Comparison of ENCODE assay signal across 1 cellular context in the genomic region with DNA sequence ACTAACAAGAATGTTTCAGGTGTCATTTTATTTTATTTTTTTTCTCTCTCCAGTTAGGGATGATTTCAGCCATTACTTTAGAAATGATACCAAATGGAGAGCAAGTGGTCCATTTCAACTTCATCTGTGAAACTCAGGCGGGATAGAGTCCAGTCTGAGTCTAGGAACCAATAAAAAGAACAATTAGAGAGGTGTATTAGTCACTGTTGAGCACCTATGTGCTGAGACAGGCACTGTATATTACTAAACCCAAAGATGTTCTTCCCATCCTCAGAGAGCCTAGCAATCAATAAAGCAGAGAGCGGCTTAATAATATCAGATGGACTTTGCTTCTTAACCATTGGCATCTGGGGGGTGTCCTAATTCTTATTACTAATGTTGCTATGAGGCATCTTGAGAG.
TF ChIP-seq lines count a peak whose summit lies in the region.

No MANE protein-coding gene starts in this region.

TF ChIP-seq in HepG2, 621 proteins besides CTCF, POLR2A, EP300 and RAD21 (continued from another document):
- TF ChIP-seq SOX13 (IDR thresholded peaks at IDR 0.05), result no peak
- no peak for TF ChIP-seq SOX13 (CRISPR knock-in tag; conservative IDR thresholded peaks at IDR 0.05 in 1 of 2, IDR thresholded peaks at IDR 0.05 in 1 of 2)
- TF ChIP-seq GATAD2A (CRISPR knock-in tag; IDR thresholded peaks at IDR 0.05), result no peak
- no peak for TF ChIP-seq POLR2AphosphoS2 (IDR thresholded peaks at IDR 0.05; ENCODE audit: low read depth, low read length)
- TF ChIP-seq TBL1XR1 (IDR thresholded peaks at IDR 0.05; ENCODE audit: borderline replicate concordance, low read length, partially characterized antibody), result no peak
- TF ChIP-seq ZSCAN21 (CRISPR knock-in tag; IDR thresholded peaks at IDR 0.05; ENCODE audit: borderline replicate concordance), result no peak
- TF ChIP-seq, protein P1, sequence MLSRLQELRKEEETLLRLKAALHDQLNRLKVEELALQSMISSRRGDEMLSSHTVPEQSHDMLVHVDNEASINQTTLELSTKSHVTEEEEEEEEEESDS (CRISPR knock-in tag; IDR thresholded peaks at IDR 0.05; ENCODE audit: borderline replicate concordance), result no peak
- TF ChIP-seq, protein P2, sequence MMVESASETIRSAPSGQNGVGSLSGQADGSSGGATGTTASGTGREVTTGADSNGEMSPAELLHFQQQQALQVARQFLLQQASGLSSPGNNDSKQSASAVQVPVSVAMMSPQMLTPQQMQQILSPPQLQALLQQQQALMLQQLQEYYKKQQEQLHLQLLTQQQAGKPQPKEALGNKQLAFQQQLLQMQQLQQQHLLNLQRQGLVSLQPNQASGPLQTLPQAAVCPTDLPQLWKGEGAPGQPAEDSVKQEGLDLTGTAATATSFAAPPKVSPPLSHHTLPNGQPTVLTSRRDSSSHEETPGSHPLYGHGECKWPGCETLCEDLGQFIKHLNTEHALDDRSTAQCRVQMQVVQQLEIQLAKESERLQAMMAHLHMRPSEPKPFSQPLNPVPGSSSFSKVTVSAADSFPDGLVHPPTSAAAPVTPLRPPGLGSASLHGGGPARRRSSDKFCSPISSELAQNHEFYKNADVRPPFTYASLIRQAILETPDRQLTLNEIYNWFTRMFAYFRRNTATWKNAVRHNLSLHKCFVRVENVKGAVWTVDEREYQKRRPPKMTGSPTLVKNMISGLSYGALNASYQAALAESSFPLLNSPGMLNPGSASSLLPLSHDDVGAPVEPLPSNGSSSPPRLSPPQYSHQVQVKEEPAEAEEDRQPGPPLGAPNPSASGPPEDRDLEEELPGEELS (CRISPR knock-in tag; IDR thresholded peaks at IDR 0.05), result no peak
- no peak for TF ChIP-seq ZNF720 (CRISPR knock-in tag; IDR thresholded peaks at IDR 0.05)
TF ChIP-seq in HepG2: peak in this region for 0.
